Comparison of ENCODE assay signal across 24 cellular contexts in the genomic region with DNA sequence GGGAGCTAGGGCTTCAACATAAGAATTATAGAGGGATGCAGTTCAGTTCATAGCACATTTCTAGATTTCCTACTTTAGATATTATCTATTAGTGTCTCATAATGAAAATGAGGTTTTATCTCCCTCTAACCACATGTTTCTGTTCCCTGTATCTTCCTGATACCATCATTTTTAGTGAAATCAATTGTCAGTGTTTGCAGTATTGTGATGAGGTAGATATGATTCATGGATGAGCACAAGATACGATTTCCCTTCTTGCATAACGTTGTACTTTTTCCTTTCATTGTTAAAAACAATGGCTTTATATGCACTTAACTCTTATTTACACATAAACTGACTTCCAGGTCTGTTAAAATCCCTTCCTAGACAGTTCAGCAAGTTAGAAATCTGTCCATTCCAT.
"Had no signal": no experiment of that assay in that cellular context is flagged by ENCODE, and none has a peak within 500 bp of the region (broad histone marks: within the 10 kb centered on the region; RNA-seq: fewer than 3 reads in every experiment).

No MANE protein-coding gene starts in this region.

- H3K27me3 ChIP-seq: ascending aorta, left lung, right lobe of liver, testis, transverse colon had no signal

- ATAC-seq: activated CD4-positive, alpha-beta T cell treated with anti-CD3 and anti-CD28 coated beads for 36 hours; heart right ventricle; left lung; lower lobe of right lung; right lobe of liver; stimulated activated naive CD8-positive, alpha-beta T cell treated with anti-CD3 and anti-CD28 coated beads, Interleukin-15, Interleukin-2, amounts not matched to agents 100 U/mL and 50 U/mL, for 24 hours had no signal

- DNase-seq: activated CD4-positive, alpha-beta T cell treated with anti-CD3 and anti-CD28 coated beads for 36 hours; activated CD4-positive, CD25-positive, alpha-beta regulatory T cell; activated effector memory CD4-positive, alpha-beta T cell treated with Interleukin-2 at 50 U/mL for 16 hours; activated naive CD4-positive, alpha-beta T cell treated with Interleukin-2 at 50 U/mL for 16 hours; activated T-cell treated with anti-CD3 and anti-CD28 coated beads for 4 hours; activated T-cell treated with anti-CD3 and anti-CD28 coated beads, Interleukin-2, amount 50 U/mL, for 72 hours; caudate nucleus; foreskin melanocyte; heart right ventricle; left lung; lower lobe of right lung; mesendoderm; right lobe of liver; stimulated activated CD4-positive, alpha-beta T cell treated with anti-CD3 and anti-CD28 coated beads, Interleukin-12 subunit alpha, Interleukin-12 subunit beta, amount 100 ng/mL, for 4 hours; stimulated activated CD4-positive, alpha-beta T cell treated with anti-CD3 and anti-CD28 coated beads, Interleukin-4, amount 100 ng/mL, for 1 hour; stimulated activated naive CD8-positive, alpha-beta T cell treated with anti-CD3 and anti-CD28 coated beads, Interleukin-15, Interleukin-2, amounts not matched to agents 100 U/mL and 50 U/mL, for 24 hours; testis; transverse colon had no signal

- H3K9me3 ChIP-seq: ascending aorta, heart right ventricle, left lung, lower lobe of right lung, neutrophil, right lobe of liver, testis, transverse colon had no signal

- H3K9me3 Mint-ChIP-seq: natural killer cell treated with Interleukin-12 subunit alpha and Interleukin-12 subunit beta and Interleukin-15 and Interleukin-18, amount 100 ng/mL, for 72 hours had no signal

- H3K27ac Mint-ChIP-seq: activated CD4-positive, alpha-beta T cell treated with anti-CD3 and anti-CD28 coated beads for 36 hours; activated naive CD8-positive, alpha-beta T cell; activated T-cell treated with anti-CD3 and anti-CD28 coated beads, Interleukin-2, amount 50 U/mL, for 72 hours; brain; natural killer cell treated with Interleukin-12 subunit alpha and Interleukin-12 subunit beta and Interleukin-15 and Interleukin-18, amount 100 ng/mL, for 72 hours had no signal

- H3K36me3 ChIP-seq: ascending aorta, heart right ventricle, left lung, lower lobe of right lung, neutrophil, right lobe of liver, transverse colon had no signal

- H3K36me3 Mint-ChIP-seq: activated naive CD8-positive, alpha-beta T cell; brain; natural killer cell treated with Interleukin-12 subunit alpha and Interleukin-12 subunit beta and Interleukin-15 and Interleukin-18, amount 100 ng/mL, for 72 hours had no signal

- H3K4me3 Mint-ChIP-seq: activated CD4-positive, alpha-beta T cell treated with anti-CD3 and anti-CD28 coated beads for 36 hours; activated naive CD8-positive, alpha-beta T cell; activated T-cell treated with anti-CD3 and anti-CD28 coated beads, Interleukin-2, amount 50 U/mL, for 72 hours; brain; natural killer cell treated with Interleukin-12 subunit alpha and Interleukin-12 subunit beta and Interleukin-15 and Interleukin-18, amount 100 ng/mL, for 72 hours had no signal

- H3K27ac ChIP-seq: ascending aorta, heart right ventricle, left lung, lower lobe of right lung, neutrophil, right lobe of liver, testis, transverse colon had no signal

- FAIRE-seq: urothelium cell line had no signal

- H3K4me1 ChIP-seq: left lung had no signal

- H3K4me3 ChIP-seq: ascending aorta, heart right ventricle, left lung, lower lobe of right lung, right lobe of liver, testis, transverse colon had no signal
